Comparison of ENCODE assay signal across 8 cellular contexts in genomic region chr3:197749601-197750395, GRCh38. TPM values are rescaled to one million over a fixed set of nuclear protein-coding genes. Genes with fewer than 3 reads are reported as not detected.
DNase-seq lines count a peak whose midpoint lies in the region; ATAC-seq and TF ChIP-seq lines count a peak whose summit lies in the region.

A gene with protein sequence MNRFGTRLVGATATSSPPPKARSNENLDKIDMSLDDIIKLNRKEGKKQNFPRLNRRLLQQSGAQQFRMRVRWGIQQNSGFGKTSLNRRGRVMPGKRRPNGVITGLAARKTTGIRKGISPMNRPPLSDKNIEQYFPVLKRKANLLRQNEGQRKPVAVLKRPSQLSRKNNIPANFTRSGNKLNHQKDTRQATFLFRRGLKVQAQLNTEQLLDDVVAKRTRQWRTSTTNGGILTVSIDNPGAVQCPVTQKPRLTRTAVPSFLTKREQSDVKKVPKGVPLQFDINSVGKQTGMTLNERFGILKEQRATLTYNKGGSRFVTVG (plus strand): TSS chr3:197749883. CDS start chr3:197749972, 89 bp downstream.

- peak; percentile 73 for TF ChIP-seq POLR2A in GM15510 (IDR thresholded peaks at IDR 0.05; ENCODE audit: borderline replicate concordance, extremely low read depth, insufficient read length)

- intact Hi-C loops in left ventricle myocardium superior (cut with micrococcal nuclease), result no loop called here

- peak within 1 kb of the TSS; percentile 87 for H3K27ac ChIP-seq in urinary bladder (ENCODE audit: low read depth)

- H3K4me3 Mint-ChIP-seq in T-helper 17 cell, result peak within 1 kb of the TSS; percentile 98

- H3K4me1 Mint-ChIP-seq in T-helper 17 cell, result peaks cover 38% of the 10 kb centered on the region

- H3K4me3 ChIP-seq in urinary bladder (ENCODE audit: low read depth, low read length), result peak within 1 kb of the TSS; percentile 87

- peak; percentile 73 for DNase-seq in NCI-H1694 (lab: John Stamatoyannopoulos, UW)
- peak; percentile 85 to 90 (median 90) for DNase-seq in T-helper 17 cell
- DNase-seq in amygdala (lab: John Stamatoyannopoulos, UW), result peak; percentile 61 to 95 (median 86)
- DNase-seq in left ventricle myocardium superior, result peak; percentile 98
- peak; percentile 54 for DNase-seq in pulmonary artery endothelial cell (ENCODE audit: low read depth, low spot score)

- no peaks in the 10 kb centered on the region for H3K4me1 ChIP-seq in urinary bladder (ENCODE audit: insufficient read depth)

- peak; percentile 68 for ATAC-seq in HG02870 (IDR thresholded peaks at IDR 0.05; ENCODE audit: unreplicated experiment)
- ATAC-seq in T-helper 17 cell, result peak; percentile 88
- peak; percentile 94 for ATAC-seq in left ventricle myocardium superior

- H3K27me3 Mint-ChIP-seq in T-helper 17 cell, result no peaks in the 10 kb centered on the region

- H3K9me3 ChIP-seq in T-helper 17 cell (ENCODE audit: control insufficient read depth, low read length, poor library complexity, severe bottlenecking), result no peaks in the 10 kb centered on the region

- under 1% methylated on average over 103 of the region's 104 CpGs for WGBS in urinary bladder

- no peaks in the 10 kb centered on the region for H3K36me3 ChIP-seq in urinary bladder (ENCODE audit: insufficient read depth)

- peak within 1 kb of the TSS; percentile 96 for H3K27ac Mint-ChIP-seq in T-helper 17 cell

- H3K36me3 Mint-ChIP-seq in T-helper 17 cell (ENCODE audit: low read depth), result no peaks in the 10 kb centered on the region

RNA-seq across cellular contexts. Expression of the gene that starts here (rescaled TPM):
- 10 to 100 TPM; 52.0 to 67.1 TPM for total RNA-seq in T-helper 17 cell
- total RNA-seq in left ventricle myocardium superior, result 71.8 TPM
- 48.7 and 72.9 TPM in 2 replicates for total RNA-seq in pulmonary artery endothelial cell
- 56.4 TPM for total RNA-seq in urinary bladder
- polyA plus RNA-seq in urinary bladder, result 36.5 TPM

Comparison
In these comparisons a context has a peak if more than half of its experiments do, and no peak if none do; other contexts are left out.
1. Peak in every context shown above with its lines: DNase-seq, ATAC-seq, H3K4me3 ChIP-seq and H3K27ac ChIP-seq.